8 cellular contexts compared by ENCODE assay signal in the genomic region with DNA sequence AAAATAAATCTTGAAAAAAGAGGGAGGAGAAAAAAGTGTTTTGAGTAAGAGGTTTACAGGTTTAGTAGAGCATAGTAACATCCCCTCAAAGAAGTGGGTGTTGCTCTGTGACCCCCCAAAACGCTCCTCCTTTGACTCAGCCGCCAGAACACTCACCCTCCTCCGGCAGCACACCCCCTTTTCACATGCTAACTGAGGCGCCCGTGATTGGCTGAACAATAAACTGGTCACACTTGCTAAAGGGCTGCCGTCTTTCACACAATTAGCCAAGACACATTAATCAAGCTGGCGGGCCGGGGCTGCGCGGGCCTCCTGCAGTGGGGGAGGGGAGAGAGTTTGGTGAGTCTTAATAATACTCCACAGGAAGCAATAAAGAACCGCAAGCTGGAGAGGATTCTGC. TPM values are rescaled to one million over a fixed set of nuclear protein-coding genes. Genes with fewer than 3 reads are reported as not detected.
DNase-seq lines count a peak whose midpoint lies in the region; ATAC-seq lines count a peak whose summit lies in the region.
"Had no signal": no experiment of that assay in that cellular context is flagged by ENCODE, and none has a peak within 500 bp of the region (broad histone marks: within the 10 kb centered on the region; RNA-seq: fewer than 3 reads in every experiment).

No MANE protein-coding gene starts in this region.

- H3K4me3 ChIP-seq in iPS-20b (ENCODE audit: low read length) = peak overlapping the region; percentile 47

- H3K4me3 Mint-ChIP-seq in activated CD8-positive, alpha-beta memory T cell treated with anti-CD3 and anti-CD28 coated beads, Interleukin-2, amount 10 ng/mL, durations not matched to agents 7 days and 5 days = no peak overlapping the region

- H3K27ac ChIP-seq in iPS-20b (ENCODE audit: low read length) = no peak overlapping the region

- no peak for ATAC-seq in activated CD8-positive, alpha-beta memory T cell treated with anti-CD3 and anti-CD28 coated beads, Interleukin-2, amount 10 ng/mL, durations not matched to agents 7 days and 5 days
- no peak for ATAC-seq in GM19395 (IDR thresholded peaks at IDR 0.05; ENCODE audit: unreplicated experiment)

- H3K27me3 ChIP-seq in iPS-20b (ENCODE audit: insufficient read depth, low read length) = no peaks in the 10 kb centered on the region

- CTCF ChIA-PET in activated CD8-positive, alpha-beta memory T cell treated with anti-CD3 and anti-CD28 coated beads, Interleukin-2, amount 10 ng/mL, durations not matched to agents 7 days and 5 days (lab: Charles Lee) = interaction anchor here (2.5 to 4.3 kb wide), 2 partner anchors 10 to 320 kb away, joined by 14 to 34 read pairs; no protein-coding TSS in a partner anchor

- peaks cover 29% of the 10 kb centered on the region; the same call in 1 of the 2 replicates for H3K4me1 ChIP-seq in iPS-20b (ENCODE audit: insufficient read depth, low read length)

- H3K36me3 Mint-ChIP-seq in activated CD8-positive, alpha-beta memory T cell treated with anti-CD3 and anti-CD28 coated beads, Interleukin-2, amount 10 ng/mL, durations not matched to agents 7 days and 5 days = no peaks in the 10 kb centered on the region

- H3K4me1 Mint-ChIP-seq in activated CD8-positive, alpha-beta memory T cell treated with anti-CD3 and anti-CD28 coated beads, Interleukin-2, amount 10 ng/mL, durations not matched to agents 7 days and 5 days = peaks cover 12% of the 10 kb centered on the region

- peak overlapping the region; percentile 58; the same call in 1 of the 2 replicates for H3K9ac ChIP-seq in iPS-20b (ENCODE audit: low read depth, low read length)

- H3K27me3 Mint-ChIP-seq in activated CD8-positive, alpha-beta memory T cell treated with anti-CD3 and anti-CD28 coated beads, Interleukin-2, amount 10 ng/mL, durations not matched to agents 7 days and 5 days = peaks cover 49% of the 10 kb centered on the region

- no peaks in the 10 kb centered on the region for H3K9me3 ChIP-seq in iPS-20b (ENCODE audit: insufficient read depth, low read depth, low read length)

- no peaks in the 10 kb centered on the region for H3K36me3 ChIP-seq in iPS-20b (ENCODE audit: insufficient read depth, low read depth, low read length)

- no peaks in the 10 kb centered on the region for H3K9me3 Mint-ChIP-seq in activated CD8-positive, alpha-beta memory T cell treated with anti-CD3 and anti-CD28 coated beads, Interleukin-2, amount 10 ng/mL, durations not matched to agents 7 days and 5 days (ENCODE audit: low read depth)

- H3K27ac Mint-ChIP-seq in activated CD8-positive, alpha-beta memory T cell treated with anti-CD3 and anti-CD28 coated beads, Interleukin-2, amount 10 ng/mL, durations not matched to agents 7 days and 5 days = no peak overlapping the region

- DNase-seq in LHCN-M2 (ENCODE audit: low read depth) (peak; percentile 75), NCI-H187 (lab: John Stamatoyannopoulos, UW) (no peak), NCI-H128 (lab: John Stamatoyannopoulos, UW; ENCODE audit: unreplicated experiment) (no peak)
- peak; percentile 47 for DNase-seq in activated CD8-positive, alpha-beta memory T cell treated with anti-CD3 and anti-CD28 coated beads, Interleukin-2, amount 10 ng/mL, durations not matched to agents 7 days and 5 days
- DNase-seq in stimulated activated CD4-positive, alpha-beta T cell treated with anti-CD3 and anti-CD28 coated beads, Interleukin-4, amount 100 ng/mL, for 4 hours = peak; percentile 3

RNA-seq across cellular contexts. Expression of gene CDK15, which starts 52.4 kb away (rescaled TPM):
- total RNA-seq in LHCN-M2 (2014; rRNA removed) = 45.2 and 47.9 TPM in 2 replicates
- polyA plus RNA-seq in LHCN-M2 (2012) = 25.9 TPM
- not detected for total RNA-seq in activated CD8-positive, alpha-beta memory T cell treated with anti-CD3 and anti-CD28 coated beads, Interleukin-2, amount 10 ng/mL, durations not matched to agents 7 days and 5 days
- total RNA-seq: NCI-H460 had no signal

Comparison
In these comparisons a context has a peak if more than half of its experiments do, and no peak if none do; other contexts are left out.
1. DNase-seq: peak in LHCN-M2 (single experiment), activated CD8-positive, alpha-beta memory T cell treated with anti-CD3 and anti-CD28 coated beads, Interleukin-2, amount 10 ng/mL, durations not matched to agents 7 days and 5 days (single experiment) and stimulated activated CD4-positive, alpha-beta T cell treated with anti-CD3 and anti-CD28 coated beads, Interleukin-4, amount 100 ng/mL, for 4 hours (2 of 2); none in NCI-H187 (0 of 2) and NCI-H128 (single experiment).
2. RNA of gene CDK15, which starts 52.4 kb away (total RNA-seq): 45.2 to 47.9 TPM in LHCN-M2; not detected in activated CD8-positive, alpha-beta memory T cell treated with anti-CD3 and anti-CD28 coated beads, Interleukin-2, amount 10 ng/mL, durations not matched to agents 7 days and 5 days; every median in the first group is over 10 times any median in the second.